In genomic region chr10:58319599-58319998, GRCh38 we compare ENCODE assay signal across 23 cellular contexts. TPM values are rescaled to one million over a fixed set of nuclear protein-coding genes. Genes with fewer than 3 reads are reported as not detected.
A peak's percentile ranks its signal among the peaks of the same experiment; 100 is the strongest.
DNase-seq lines count a peak whose midpoint lies in the region; ATAC-seq, FAIRE-seq and TF ChIP-seq lines count a peak whose summit lies in the region.
"Had no signal": no experiment of that assay in that cellular context is flagged by ENCODE, and none has a peak within 500 bp of the region (broad histone marks: within the 10 kb centered on the region; RNA-seq: fewer than 3 reads in every experiment).

No MANE protein-coding gene starts in this region.

- DNase-seq in A673 (ENCODE audit: low spot score) = no peak
- DNase-seq in HCEC 1CT = peak; percentile 10
- DNase-seq in SK-MEL-5 (ENCODE audit: low read depth, low spot score) = peak; percentile 64
- peak; percentile 24 for DNase-seq in HepG2 (ENCODE audit: low spot score)
- no peak for DNase-seq in immature natural killer cell
- DNase-seq in brain microvascular endothelial cell = no peak
- DNase-seq: aorta; KG1; left colon; NCI-H1694; NCI-H510A; ovary; sigmoid colon; stimulated activated naive CD4-positive, alpha-beta T cell treated with Interleukin-2 at 50 U/mL for 16 hours; WERI-Rb-1 had no signal

- in situ Hi-C loops in SK-MEL-5 (cut with HindIII; ENCODE audit: low pct_unique_long_range_greater_than_20kb, low sequenced_read_pairs) = no loop called here
- in situ Hi-C loops in HepG2 (cut with HindIII; ENCODE audit: extremely low pct_ligation_motif_present, low pct_unique_long_range_greater_than_20kb) = no loop called here
- in situ Hi-C loops in brain microvascular endothelial cell (cut with HindIII; ENCODE audit: low pct_ligation_motif_present, low sequenced_read_pairs) = no loop called here

- peak; percentile 77 for ATAC-seq in HepG2
- ATAC-seq in HG03175 (IDR thresholded peaks at IDR 0.05; ENCODE audit: unreplicated experiment) = no peak
- ATAC-seq in HG02571 (IDR thresholded peaks at IDR 0.05; ENCODE audit: unreplicated experiment) = no peak
- ATAC-seq: activated naive CD4-positive, alpha-beta T cell treated with anti-CD3 and anti-CD28 coated beads, Interleukin-2, amount 50 U/mL, for 72 hours; left colon had no signal

- intact Hi-C loops in A673 (cut with micrococcal nuclease; ENCODE audit: unreplicated experiment) = no loop called here
- intact Hi-C loops in HepG2 (cut with micrococcal nuclease; ENCODE audit: unreplicated experiment) = no loop called here

- H3K27me3 Mint-ChIP-seq in immature natural killer cell (ENCODE audit: low read depth in 3 of 3) = peaks cover 0 to 8% (median 3%) of the 10 kb centered on the region in 3 donors

- no peaks in the 10 kb centered on the region for H3K79me2 ChIP-seq in HepG2 (ENCODE audit: insufficient read depth, low read length)

- no peak for TF ChIP-seq POLR2A in HepG2 (IDR thresholded peaks at IDR 0.05; ENCODE audit: insufficient read depth in 1 of 2, low read depth in 2 of 2, low read length in 2 of 2)

- H3K36me3 ChIP-seq in A673 (ENCODE audit: insufficient read depth, low read length, poor library complexity, severe bottlenecking) (no peaks in the 10 kb centered on the region), HepG2 (replicated peaks in 1 of 2; ENCODE audit: control insufficient read depth in 1 of 2, insufficient read depth in 2 of 2, low read length in 2 of 2) (no peaks in the 10 kb centered on the region), brain microvascular endothelial cell (replicated peaks) (no peaks in the 10 kb centered on the region)
- H3K36me3 ChIP-seq: ovary, sigmoid colon, thoracic aorta, vagina, WERI-Rb-1 had no signal

- no peak overlapping the region for H3K4me3 Mint-ChIP-seq in immature natural killer cell
- H3K4me3 Mint-ChIP-seq: CD14-positive monocyte, nephron had no signal

- H3K27ac ChIP-seq in A673 (ENCODE audit: low read depth, low read length, poor library complexity, severe bottlenecking) = no peak overlapping the region
- H3K27ac ChIP-seq in HepG2 (ENCODE audit: extremely low read length, insufficient read depth, low read length) = no peak overlapping the region
- no peak overlapping the region for H3K27ac ChIP-seq in brain microvascular endothelial cell
- H3K27ac ChIP-seq: ovary, sigmoid colon, thoracic aorta, vagina, WERI-Rb-1 had no signal

- BruUV-seq in A673 (replicated peaks; lab: Mats Ljungman, UMichigan) (no TSS peak), HepG2 (replicated peaks; lab: Mats Ljungman, UMichigan) (no TSS peak)

- H3K4me1 Mint-ChIP-seq in immature natural killer cell = peaks cover 9 to 11% of the 10 kb centered on the region in 2 donors
- H3K4me1 Mint-ChIP-seq: nephron had no signal

- no peak overlapping the region for H2AFZ ChIP-seq in HepG2 (ENCODE audit: low read length)

- POLR2A ChIA-PET in A673 (lab: Charles Lee; ENCODE audit: low non-redundant PET) (no interaction called here), HepG2 (lab: Yijun Ruan, JAX) (no interaction called here)

- no peak for TF ChIP-seq RAD21 in HepG2 (CRISPR knock-in tag; IDR thresholded peaks at IDR 0.05)

- H4K20me1 ChIP-seq in HepG2 (ENCODE audit: insufficient read depth, low read length) = no peaks in the 10 kb centered on the region

- H3K9ac ChIP-seq in HepG2 (ENCODE audit: insufficient read depth, low read depth, low read length) = no peak overlapping the region

- H3K27me3 ChIP-seq in A673 (replicated peaks; ENCODE audit: insufficient read depth, low read depth, low read length, poor library complexity) = no peaks in the 10 kb centered on the region
- H3K27me3 ChIP-seq in HepG2 (ENCODE audit: control insufficient read depth in 1 of 2, insufficient read depth in 2 of 2, low read length in 2 of 2) = no peaks in the 10 kb centered on the region; a peak in 1 of 5 replicates
- no peaks in the 10 kb centered on the region for H3K27me3 ChIP-seq in brain microvascular endothelial cell (replicated peaks)
- H3K27me3 ChIP-seq: ovary, sigmoid colon, vagina had no signal

- TF ChIP-seq EP300 in HepG2 (IDR thresholded peaks at IDR 0.05; ENCODE audit: low read depth in 2 of 2, low read length in 2 of 2) = no peak
- TF ChIP-seq EP300 in HepG2 (CRISPR knock-in tag; IDR thresholded peaks at IDR 0.05; ENCODE audit: borderline replicate concordance) = no peak

- CTCF ChIA-PET in A673 (lab: Charles Lee) (no interaction called here), HepG2 (lab: Yijun Ruan, JAX; ENCODE audit: low intra/inter-chr PET ratio, low total read pairs) (no interaction called here)

- H3K27ac Mint-ChIP-seq in immature natural killer cell = no peak overlapping the region
- H3K27ac Mint-ChIP-seq: activated naive CD4-positive, alpha-beta T cell treated with anti-CD3 and anti-CD28 coated beads, Interleukin-2, amount 50 U/mL, for 72 hours; nephron had no signal

- no peak overlapping the region for H3K4me2 ChIP-seq in HepG2 (ENCODE audit: low read depth, low read length)

- FAIRE-seq in HepG2 (lab: Jason Lieb, UNC) = peak; percentile 43
- FAIRE-seq: GM19239 had no signal

- H3K9me3 Mint-ChIP-seq in immature natural killer cell = no peaks in the 10 kb centered on the region
- H3K9me3 Mint-ChIP-seq: activated naive CD4-positive, alpha-beta T cell treated with anti-CD3 and anti-CD28 coated beads, Interleukin-2, amount 50 U/mL, for 72 hours; CD14-positive monocyte; nephron had no signal

- no peak overlapping the region for H3K4me3 ChIP-seq in A673 (ENCODE audit: low read depth, low read length, poor library complexity, severe bottlenecking)
- no peak overlapping the region for H3K4me3 ChIP-seq in HepG2 (replicated peaks in 1 of 3; ENCODE audit: insufficient read depth in 1 of 3, low read depth in 2 of 3, low read length in 3 of 3)
- H3K4me3 ChIP-seq in brain microvascular endothelial cell (ENCODE audit: low read depth, low read length) = no peak overlapping the region
- H3K4me3 ChIP-seq: ovary, sigmoid colon, thoracic aorta, vagina had no signal

- 80% methylated on average over 1 of the region's 1 CpG for WGBS in HepG2 (ENCODE audit: low lambda C conversion rate)

- no peaks in the 10 kb centered on the region for H3K9me3 ChIP-seq in A673 (ENCODE audit: low read depth, low read length, poor library complexity, severe bottlenecking)
- H3K9me3 ChIP-seq in HepG2 (ENCODE audit: low read length) = no peaks in the 10 kb centered on the region
- H3K9me3 ChIP-seq: ovary, sigmoid colon, thoracic aorta, vagina had no signal

- 0 out of 2 replicates have a peak, but pooled peaks have one; percentile 20 for TF ChIP-seq CTCF in A673 (conservative IDR thresholded peaks at IDR 0.05; ENCODE audit: low read depth, low read length)
- TF ChIP-seq CTCF in HepG2 (CRISPR knock-in tag; IDR thresholded peaks at IDR 0.05) = peak; percentile 58
- no peak for TF ChIP-seq CTCF in brain microvascular endothelial cell (IDR thresholded peaks at IDR 0.05; ENCODE audit: low read depth, low read length, missing control alignments)

- H3K36me3 Mint-ChIP-seq in immature natural killer cell = no peaks in the 10 kb centered on the region
- H3K36me3 Mint-ChIP-seq: activated naive CD4-positive, alpha-beta T cell treated with anti-CD3 and anti-CD28 coated beads, Interleukin-2, amount 50 U/mL, for 72 hours; CD14-positive monocyte had no signal

- H3K4me1 ChIP-seq in A673 (ENCODE audit: insufficient read depth, low read length, poor library complexity, severe bottlenecking) (no peaks in the 10 kb centered on the region), HepG2 (ENCODE audit: insufficient read depth, low read length) (peaks cover 36% of the 10 kb centered on the region)
- H3K4me1 ChIP-seq: sigmoid colon, vagina had no signal

RNA-seq across cellular contexts. Expression of gene UBE2D1, which starts 15.2 kb away (rescaled TPM):
- 16.9 and 18.6 TPM in 2 replicates for total RNA-seq in A673 (2021)
- 13.1 and 13.8 TPM in 2 replicates for total RNA-seq in SK-MEL-5 (2014; rRNA removed; shearing (Covaris generic))
- polyA plus RNA-seq in SK-MEL-5 (2015; cell fraction: cytosol; rRNA removed) = 13.1 and 16.3 TPM in 2 replicates
- 17.2 and 29.7 TPM in 2 replicates for polyA plus RNA-seq in SK-MEL-5 (2015; cell fraction: nucleus; rRNA removed)
- 6.2 and 7.9 TPM in 2 replicates for total RNA-seq in HepG2 (2016; rRNA removed; fragmentation: Illumina TruSeq; extraction: Trizol)
- 1.6 and 2.3 TPM in 2 replicates for total RNA-seq in HepG2 (2016; cell fraction: cytosol; rRNA removed; fragmentation: Illumina TruSeq; extraction: Trizol; ENCODE audit: low read depth)
- 5.6 and 9.5 TPM in 2 replicates for total RNA-seq in HepG2 (2016; cell fraction: insoluble cytoplasmic fraction; rRNA removed; fragmentation: Illumina TruSeq; extraction: Trizol)
- total RNA-seq in HepG2 (2016; cell fraction: membrane; rRNA removed; fragmentation: Illumina TruSeq; extraction: Trizol) = 3.3 and 4.3 TPM in 2 replicates
- total RNA-seq in HepG2 (2016; cell fraction: nucleus; rRNA removed; fragmentation: Illumina TruSeq; extraction: Trizol) = 8.0 and 8.5 TPM in 2 replicates
- polyA plus RNA-seq in HepG2 (2011; rRNA removed) = 10.6 and 13.8 TPM in 2 replicates
- polyA plus RNA-seq in HepG2 (2011; cell fraction: cytosol; rRNA removed) = 4.9 and 7.8 TPM in 2 replicates
- polyA plus RNA-seq in HepG2 (2011; cell fraction: nucleus; rRNA removed) = 2.5 and 4.3 TPM in 2 replicates
- polyA plus RNA-seq in HepG2 (2012) = 8.3 and 12.5 TPM in 2 replicates
- 2.8 and 3.8 TPM in 2 replicates for polyA plus RNA-seq in HepG2 (2016; cell fraction: cytosol; fragmentation: Illumina TruSeq; extraction: Trizol; ENCODE audit: low read depth)
- polyA plus RNA-seq in HepG2 (2016; cell fraction: insoluble cytoplasmic fraction; fragmentation: Illumina TruSeq; extraction: Trizol; ENCODE audit: low read depth) = 28.9 and 31.5 TPM in 2 replicates
- polyA plus RNA-seq in HepG2 (2016; cell fraction: membrane; fragmentation: Illumina TruSeq; extraction: Trizol; ENCODE audit: low read depth) = 7.1 and 10.2 TPM in 2 replicates
- 19.2 and 19.5 TPM in 2 replicates for polyA plus RNA-seq in HepG2 (2016; cell fraction: nucleus; fragmentation: Illumina TruSeq; extraction: Trizol; ENCODE audit: insufficient read depth, low read depth)
- polyA minus RNA-seq in HepG2 (2011; rRNA and poly(A)+ RNA removed; ENCODE audit: low replicate concordance) = 2.9 and 3.6 TPM in 2 replicates
- 4.3 TPM in 2 replicates for polyA minus RNA-seq in HepG2 (2011; cell fraction: cytosol; rRNA and poly(A)+ RNA removed)
- 20.0 and 22.9 TPM in 2 replicates for polyA minus RNA-seq in HepG2 (2011; cell fraction: nucleus; rRNA and poly(A)+ RNA removed)
- polyA plus RNA-seq in immature natural killer cell = 10 to 100 TPM; 11.7 to 23.1 (median 18.4) TPM

RNA-seq across cellular contexts. Expression of gene CISD1, which starts 50.6 kb away (rescaled TPM):
- total RNA-seq in A673 (2021) (55.0 and 64.5 TPM in 2 replicates), HepG2 (2016; rRNA removed; fragmentation: Illumina TruSeq; extraction: Trizol) (78.9 and 92.2 TPM in 2 replicates)
- total RNA-seq in SK-MEL-5 (2014; rRNA removed; shearing (Covaris generic)) = 41.5 and 43.6 TPM in 2 replicates
- polyA plus RNA-seq in SK-MEL-5 (2015; cell fraction: cytosol; rRNA removed) = 20.9 and 23.9 TPM in 2 replicates
- 6.3 and 8.4 TPM in 2 replicates for polyA plus RNA-seq in SK-MEL-5 (2015; cell fraction: nucleus; rRNA removed)
- total RNA-seq in HepG2 (2016; cell fraction: cytosol; rRNA removed; fragmentation: Illumina TruSeq; extraction: Trizol; ENCODE audit: low read depth) = 24.2 and 29.9 TPM in 2 replicates
- 81.7 and 106 TPM in 2 replicates for total RNA-seq in HepG2 (2016; cell fraction: insoluble cytoplasmic fraction; rRNA removed; fragmentation: Illumina TruSeq; extraction: Trizol)
- 26.8 and 29.2 TPM in 2 replicates for total RNA-seq in HepG2 (2016; cell fraction: membrane; rRNA removed; fragmentation: Illumina TruSeq; extraction: Trizol)
- total RNA-seq in HepG2 (2016; cell fraction: nucleus; rRNA removed; fragmentation: Illumina TruSeq; extraction: Trizol) = 48.4 and 50.8 TPM in 2 replicates
- polyA plus RNA-seq in HepG2 (2011; rRNA removed) (47.8 and 63.4 TPM in 2 replicates), immature natural killer cell (10 to 100 TPM; 47.1 to 61.5 (median 58.2) TPM)
- 18.1 and 27.8 TPM in 2 replicates for polyA plus RNA-seq in HepG2 (2011; cell fraction: cytosol; rRNA removed)
- polyA plus RNA-seq in HepG2 (2011; cell fraction: nucleus; rRNA removed) = 5.2 and 8.2 TPM in 2 replicates
- 33.9 and 47.1 TPM in 2 replicates for polyA plus RNA-seq in HepG2 (2012)
- polyA plus RNA-seq in HepG2 (2016; cell fraction: cytosol; fragmentation: Illumina TruSeq; extraction: Trizol; ENCODE audit: low read depth) = 24.3 and 28.0 TPM in 2 replicates
- polyA plus RNA-seq in HepG2 (2016; cell fraction: insoluble cytoplasmic fraction; fragmentation: Illumina TruSeq; extraction: Trizol; ENCODE audit: low read depth) = 78.2 and 84.8 TPM in 2 replicates
- 20.1 and 21.0 TPM in 2 replicates for polyA plus RNA-seq in HepG2 (2016; cell fraction: membrane; fragmentation: Illumina TruSeq; extraction: Trizol; ENCODE audit: low read depth)
- 62.1 and 66.2 TPM in 2 replicates for polyA plus RNA-seq in HepG2 (2016; cell fraction: nucleus; fragmentation: Illumina TruSeq; extraction: Trizol; ENCODE audit: insufficient read depth, low read depth)
- 7.0 and 10.3 TPM in 2 replicates for polyA minus RNA-seq in HepG2 (2011; rRNA and poly(A)+ RNA removed; ENCODE audit: low replicate concordance)
- polyA minus RNA-seq in HepG2 (2011; cell fraction: cytosol; rRNA and poly(A)+ RNA removed) = 10.5 and 13.1 TPM in 2 replicates
- polyA minus RNA-seq in HepG2 (2011; cell fraction: nucleus; rRNA and poly(A)+ RNA removed) = 13.3 and 16.7 TPM in 2 replicates

RNA-seq across cellular contexts. Expression of gene IPMK, which starts 51.9 kb away (rescaled TPM):
- total RNA-seq in A673 (2021) = 8.2 and 8.3 TPM in 2 replicates
- 4.4 and 5.1 TPM in 2 replicates for total RNA-seq in SK-MEL-5 (2014; rRNA removed; shearing (Covaris generic))
- polyA plus RNA-seq in SK-MEL-5 (2015; cell fraction: cytosol; rRNA removed) = 2.2 and 2.3 TPM in 2 replicates
- polyA plus RNA-seq in SK-MEL-5 (2015; cell fraction: nucleus; rRNA removed) = 2.2 TPM in 2 replicates
- total RNA-seq in HepG2 (2016; rRNA removed; fragmentation: Illumina TruSeq; extraction: Trizol) = 3.9 and 5.4 TPM in 2 replicates
- total RNA-seq in HepG2 (2016; cell fraction: cytosol; rRNA removed; fragmentation: Illumina TruSeq; extraction: Trizol; ENCODE audit: low read depth) = 0.44 and 0.51 TPM in 2 replicates
- 3.8 and 5.4 TPM in 2 replicates for total RNA-seq in HepG2 (2016; cell fraction: insoluble cytoplasmic fraction; rRNA removed; fragmentation: Illumina TruSeq; extraction: Trizol)
- total RNA-seq in HepG2 (2016; cell fraction: membrane; rRNA removed; fragmentation: Illumina TruSeq; extraction: Trizol) = 2.6 and 2.8 TPM in 2 replicates
- 3.9 and 4.0 TPM in 2 replicates for total RNA-seq in HepG2 (2016; cell fraction: nucleus; rRNA removed; fragmentation: Illumina TruSeq; extraction: Trizol)
- 1.9 and 2.7 TPM in 2 replicates for polyA plus RNA-seq in HepG2 (2011; rRNA removed)
- 0.94 and 1.5 TPM in 2 replicates for polyA plus RNA-seq in HepG2 (2011; cell fraction: cytosol; rRNA removed)
- 1.1 and 1.4 TPM in 2 replicates for polyA plus RNA-seq in HepG2 (2011; cell fraction: nucleus; rRNA removed)
- 4.4 and 4.5 TPM in 2 replicates for polyA plus RNA-seq in HepG2 (2012)
- 0.15 and 0.28 TPM in 2 replicates for polyA plus RNA-seq in HepG2 (2016; cell fraction: cytosol; fragmentation: Illumina TruSeq; extraction: Trizol; ENCODE audit: low read depth)
- polyA plus RNA-seq in HepG2 (2016; cell fraction: insoluble cytoplasmic fraction; fragmentation: Illumina TruSeq; extraction: Trizol; ENCODE audit: low read depth) = 5.5 and 5.6 TPM in 2 replicates
- 1.2 and 1.3 TPM in 2 replicates for polyA plus RNA-seq in HepG2 (2016; cell fraction: membrane; fragmentation: Illumina TruSeq; extraction: Trizol; ENCODE audit: low read depth)
- polyA plus RNA-seq in HepG2 (2016; cell fraction: nucleus; fragmentation: Illumina TruSeq; extraction: Trizol; ENCODE audit: insufficient read depth, low read depth) = 4.1 TPM in 2 replicates
- 1.8 and 2.6 TPM in 2 replicates for polyA minus RNA-seq in HepG2 (2011; rRNA and poly(A)+ RNA removed; ENCODE audit: low replicate concordance)
- 5.4 and 6.8 TPM in 2 replicates for polyA minus RNA-seq in HepG2 (2011; cell fraction: cytosol; rRNA and poly(A)+ RNA removed)
- 11.6 and 14.8 TPM in 2 replicates for polyA minus RNA-seq in HepG2 (2011; cell fraction: nucleus; rRNA and poly(A)+ RNA removed)
- polyA plus RNA-seq in immature natural killer cell = 1 to 10 TPM in 2 of 3 donors, not detected in 1; 1.3 to 2.6 TPM

Comparison
In these comparisons a context has a peak if more than half of its experiments do, and no peak if none do; other contexts are left out.
1. DNase-seq: peak in HCEC 1CT (single experiment), SK-MEL-5 (single experiment) and HepG2 (single experiment); none in A673 (single experiment), immature natural killer cell (0 of 3) and brain microvascular endothelial cell (single experiment).